ENCODE assay signal across 22 cellular contexts in the genomic region with DNA sequence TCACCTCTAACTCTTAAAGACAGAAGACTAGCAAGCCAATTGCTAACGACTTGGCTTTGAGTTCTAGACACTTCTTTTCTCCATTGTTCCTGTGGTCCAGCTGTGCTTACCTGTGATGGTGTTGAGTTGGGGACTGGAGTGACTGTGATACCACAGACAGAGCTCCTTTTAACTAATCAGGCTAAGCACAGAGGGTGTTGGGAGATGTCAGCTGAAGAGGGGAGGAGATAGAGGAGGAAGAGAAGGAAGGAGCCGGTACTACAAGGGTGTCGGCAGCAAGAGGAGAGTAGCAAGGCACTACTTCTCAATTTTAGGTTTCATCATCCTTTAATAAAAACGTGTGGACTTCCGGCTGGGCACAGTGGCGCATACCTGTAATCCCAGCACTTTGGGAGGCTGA. TPM values are rescaled to one million over a fixed set of nuclear protein-coding genes. Genes with fewer than 3 reads are reported as not detected.
"Had no signal": no experiment of that assay in that cellular context is flagged by ENCODE, and none has a peak within 500 bp of the region (broad histone marks: within the 10 kb centered on the region; RNA-seq: fewer than 3 reads in every experiment).

No MANE protein-coding gene starts in this region.

- ATAC-seq: PC-3, T-helper 17 cell had no signal

- H3K9me3 Mint-ChIP-seq: activated B cell treated with CpG ODN at 0.5 μM for 24 hours; activated CD4-positive, alpha-beta memory T cell treated with anti-CD3 and anti-CD28 coated beads, Interleukin-2, amount 10 ng/mL, durations not matched to agents 7 days and 5 days; activated CD4-positive, alpha-beta T cell treated with anti-CD3 and anti-CD28 coated beads, Interleukin-2, amount 10 ng/mL, durations not matched to agents 7 days and 5 days; central memory CD8-positive, alpha-beta T cell had no signal

- H3K4me3 ChIP-seq: ascending aorta, MG63 had no signal

- H3K9ac ChIP-seq: KMS-11 had no signal

- H3K27ac ChIP-seq: ascending aorta, KMS-11 had no signal

- DNase-seq: activated B cell treated with CpG ODN at 0.5 μM for 24 hours; activated CD4-positive, alpha-beta memory T cell treated with anti-CD3 and anti-CD28 coated beads, Interleukin-2, amount 10 ng/mL, durations not matched to agents 7 days and 5 days; activated CD4-positive, alpha-beta T cell treated with anti-CD3 and anti-CD28 coated beads for 1 hour; activated CD4-positive, alpha-beta T cell treated with anti-CD3 and anti-CD28 coated beads, Interleukin-2, amount 10 ng/mL, durations not matched to agents 7 days and 5 days; activated naive CD4-positive, alpha-beta T cell treated with anti-CD3 and anti-CD28 coated beads, Interleukin-2, amount 50 U/mL, for 16 hours; activated T-cell treated with anti-CD3 and anti-CD28 coated beads for 4 hours; amniotic stem cell; NCI-H1105; NCI-H1436; NCI-H1694 treated with DMSO at 0.1 percent for 48 hours; NCI-H2029 treated with DMSO at 0.1 percent for 48 hours; NCI-H510A treated with DMSO at 0.1 percent for 48 hours; PC-3; SHP77 treated with DMSO at 0.1 percent for 48 hours; T-helper 17 cell; T-helper 9 cell had no signal

- H3K27ac Mint-ChIP-seq: activated B cell treated with CpG ODN at 0.5 μM for 24 hours; activated CD4-positive, alpha-beta memory T cell treated with anti-CD3 and anti-CD28 coated beads, Interleukin-2, amount 10 ng/mL, durations not matched to agents 7 days and 5 days; activated CD4-positive, alpha-beta T cell treated with anti-CD3 and anti-CD28 coated beads, Interleukin-2, amount 10 ng/mL, durations not matched to agents 7 days and 5 days; brain; T-helper 17 cell had no signal

- H3K36me3 ChIP-seq: ascending aorta, MG63 had no signal

- H3K4me2 ChIP-seq: KMS-11 had no signal

- H3K36me3 Mint-ChIP-seq: brain had no signal

- H3K9me3 ChIP-seq: ascending aorta, MG63 had no signal

- H3K4me3 Mint-ChIP-seq: activated B cell treated with CpG ODN at 0.5 μM for 24 hours; activated CD4-positive, alpha-beta memory T cell treated with anti-CD3 and anti-CD28 coated beads, Interleukin-2, amount 10 ng/mL, durations not matched to agents 7 days and 5 days; activated CD4-positive, alpha-beta T cell treated with anti-CD3 and anti-CD28 coated beads, Interleukin-2, amount 10 ng/mL, durations not matched to agents 7 days and 5 days; brain; central memory CD8-positive, alpha-beta T cell; T-helper 17 cell had no signal

- H3K27me3 ChIP-seq: ascending aorta, MG63 had no signal

RNA-seq across cellular contexts. Expression of gene TMEM98, which starts 45.9 kb away (rescaled TPM):
- total RNA-seq: activated B cell treated with CpG ODN at 0.5 μM for 24 hours; activated CD8-positive, alpha-beta memory T cell treated with anti-CD3 and anti-CD28 coated beads for 36 hours; T-helper 17 cell had no signal
